In genomic region chr18:21703241-21703820, GRCh38 we compare ENCODE assay signal across 8 cellular contexts. TPM values are rescaled to one million over a fixed set of nuclear protein-coding genes. Genes with fewer than 3 reads are reported as not detected.
A peak's percentile ranks its signal among the peaks of the same experiment; 100 is the strongest.
DNase-seq lines count a peak whose midpoint lies in the region; TF ChIP-seq lines count a peak whose summit lies in the region.

No MANE protein-coding gene starts in this region.

- H3K27me3 ChIP-seq in WERI-Rb-1 (ENCODE audit: insufficient read depth, low read depth, severe bottlenecking) (no peaks in the 10 kb centered on the region), osteoblast (ENCODE audit: insufficient read depth, low read length) (no peaks in the 10 kb centered on the region)

- H3K79me2 ChIP-seq in osteoblast (ENCODE audit: insufficient read depth, low read length), result peaks cover 2% of the 10 kb centered on the region

- H3K27ac ChIP-seq in WERI-Rb-1, result no peak overlapping the region
- peak overlapping the region; percentile 57 for H3K27ac ChIP-seq in osteoblast (ENCODE audit: low read depth, low read length)

- H3K4me3 ChIP-seq in GM12875 (ENCODE audit: low read depth, low read length) (peak overlapping the region; percentile 72), WERI-Rb-1 (ENCODE audit: low read depth, low read length) (peak overlapping the region; percentile 67), epithelial cell of proximal tubule (ENCODE audit: low read depth, low read length) (peak overlapping the region; percentile 75), osteoblast (ENCODE audit: insufficient read depth, low read length) (peak overlapping the region; percentile 84)

- peaks cover 10% of the 10 kb centered on the region for H3K9me3 ChIP-seq in WERI-Rb-1 (ENCODE audit: severe bottlenecking)
- no peaks in the 10 kb centered on the region for H3K9me3 ChIP-seq in osteoblast (ENCODE audit: low read depth, low read length)

- H4K20me1 ChIP-seq in osteoblast (ENCODE audit: insufficient read depth, low read length), result no peaks in the 10 kb centered on the region

- TF ChIP-seq CTCF in GM12875 (IDR thresholded peaks at IDR 0.05; ENCODE audit: borderline replicate concordance, insufficient read depth, low read depth, low read length) (no peak), WERI-Rb-1 (IDR thresholded peaks at IDR 0.05; ENCODE audit: low read depth, low read length) (no peak), epithelial cell of proximal tubule (conservative IDR thresholded peaks at IDR 0.05; ENCODE audit: low read depth, low read length) (no peak), osteoblast (IDR thresholded peaks at IDR 0.05; ENCODE audit: extremely low read depth, low read depth, low read length) (no peak)

- DNase-seq in HuH-7 (ENCODE audit: low spot score) (peak; percentile 52), WERI-Rb-1 (no peak), epithelial cell of proximal tubule (ENCODE audit: low read depth) (no peak), osteoblast (ENCODE audit: insufficient read length, low spot score, missing footprints) (no peak), NCI-H2029 treated with DMSO at 0.1 percent for 48 hours (lab: John Stamatoyannopoulos, UW) (no peak), dermis blood vessel endothelial cell (no peak), mucosa of gallbladder (ENCODE audit: low spot score) (no peak)

- H3K36me3 ChIP-seq in WERI-Rb-1, result peaks cover 3% of the 10 kb centered on the region
- H3K36me3 ChIP-seq in osteoblast (ENCODE audit: insufficient read depth, low read length), result no peaks in the 10 kb centered on the region

- peaks cover 7% of the 10 kb centered on the region for H3K4me1 ChIP-seq in osteoblast (ENCODE audit: insufficient read depth, low read length)

- peak overlapping the region; percentile 97 for H2AFZ ChIP-seq in osteoblast (ENCODE audit: low read length)

- peak overlapping the region; percentile 99 for H3K4me2 ChIP-seq in osteoblast (ENCODE audit: insufficient read depth, low read length)

RNA-seq across cellular contexts. Expression of gene ABHD3, which starts 1.2 kb away (rescaled TPM):
- total RNA-seq in epithelial cell of proximal tubule (14.9 and 16.3 TPM in 2 replicates), osteoblast (3.8 and 4.0 TPM in 2 replicates), dermis blood vessel endothelial cell (6.9 and 7.0 TPM in 2 replicates), mucosa of gallbladder (71.4 TPM)

RNA-seq across cellular contexts. Expression of gene MIB1, which starts 37.3 kb away (rescaled TPM):
- 31.2 and 42.8 TPM in 2 replicates for total RNA-seq in epithelial cell of proximal tubule
- total RNA-seq in osteoblast, result 56.9 and 64.4 TPM in 2 replicates
- 73.2 and 76.7 TPM in 2 replicates for total RNA-seq in dermis blood vessel endothelial cell
- 37.9 TPM for total RNA-seq in mucosa of gallbladder
